In genomic region chr21:45347712-45348477, GRCh38 we compare ENCODE assay signal across 2 cellular contexts.
TF ChIP-seq lines count a peak whose summit lies in the region.

No MANE protein-coding gene starts in this region.

TF ChIP-seq in HEK293, 187 proteins besides CTCF, POLR2A, EP300 and RAD21 (continued from another document):
- TF ChIP-seq GLIS1 (tag by site-specific recombination; IDR thresholded peaks at IDR 0.05): peak; percentile 34; the same call in 1 of the 2 replicates

TF ChIP-seq in H1, 55 proteins besides CTCF, POLR2A, EP300 and RAD21 (continued from another document):
- no peak for TF ChIP-seq CTBP2 (IDR thresholded peaks at IDR 0.05; ENCODE audit: borderline replicate concordance, insufficient read depth, insufficient read length, low read length)
- no peak for TF ChIP-seq ZNF274 (IDR thresholded peaks at IDR 0.05; ENCODE audit: borderline replicate concordance, extremely low read depth, low read length)
- no peak for TF ChIP-seq BACH1 (IDR thresholded peaks at IDR 0.05; ENCODE audit: low read length)
- no peak for TF ChIP-seq BCL11A (IDR thresholded peaks at IDR 0.05; ENCODE audit: low read depth in 2 of 2, low read length in 2 of 2)
- TF ChIP-seq CREB1 (IDR thresholded peaks at IDR 0.05): no peak
- TF ChIP-seq ASH2L (IDR thresholded peaks at IDR 0.05; ENCODE audit: low read length): no peak
